ENCODE assay signal across 26 cellular contexts in genomic region chr10:95071107-95071660, GRCh38. TPM values are rescaled to one million over a fixed set of nuclear protein-coding genes. Genes with fewer than 3 reads are reported as not detected.
DNase-seq lines count a peak whose midpoint lies in the region; ATAC-seq, FAIRE-seq and TF ChIP-seq lines count a peak whose summit lies in the region.
"Had no signal": no experiment of that assay in that cellular context is flagged by ENCODE, and none has a peak within 500 bp of the region (broad histone marks: within the 10 kb centered on the region; RNA-seq: fewer than 3 reads in every experiment).

No MANE protein-coding gene starts in this region.

- no peak for FAIRE-seq in small intestine (lab: Jason Lieb, UNC)
- FAIRE-seq: D721Med, GM12891, GM18507, H54 had no signal

- TF ChIP-seq EP300 in upper lobe of left lung (IDR thresholded peaks at IDR 0.05), result no peak

- ATAC-seq in right lobe of liver (peak; percentile 61 to 78 (median 70)), upper lobe of left lung (ENCODE audit: low FRiP score in 2 of 2) (no peak)
- ATAC-seq: CD8-positive, alpha-beta T cell had no signal

- no peaks in the 10 kb centered on the region for H3K9me3 ChIP-seq in right lobe of liver
- no peaks in the 10 kb centered on the region for H3K9me3 ChIP-seq in small intestine (ENCODE audit: control insufficient read depth, low read depth)
- no peaks in the 10 kb centered on the region for H3K9me3 ChIP-seq in upper lobe of left lung
- H3K9me3 ChIP-seq: Caco-2, HAP-1 had no signal

- H3K27ac ChIP-seq in 22Rv1 (peak overlapping the region; percentile 71; the same call in 1 of the 2 replicates), VCaP (peak overlapping the region; percentile 62; the same call in 1 of the 2 replicates), right lobe of liver (peak overlapping the region; percentile 45 to 95 (median 57)), small intestine (ENCODE audit: low read depth in 1 of 2, low read length in 1 of 2) (no peak overlapping the region), upper lobe of left lung (no peak overlapping the region)

- H3K4me1 ChIP-seq in right lobe of liver (peaks cover 0 to 27% (median 6%) of the 10 kb centered on the region in 4 donors), small intestine (ENCODE audit: control insufficient read depth in 2 of 2, insufficient read depth in 1 of 2, low read depth in 1 of 2, low read length in 1 of 2) (no peaks in the 10 kb centered on the region), upper lobe of left lung (no peaks in the 10 kb centered on the region)
- H3K4me1 ChIP-seq: Caco-2 had no signal

- H3K36me3 ChIP-seq in right lobe of liver, result peaks cover 0 to 28% (median 7%) of the 10 kb centered on the region in 4 donors
- H3K36me3 ChIP-seq in small intestine (ENCODE audit: control insufficient read depth in 2 of 2, insufficient read depth in 2 of 2, low read length in 2 of 2), result no peaks in the 10 kb centered on the region
- no peaks in the 10 kb centered on the region for H3K36me3 ChIP-seq in upper lobe of left lung
- H3K36me3 ChIP-seq: HAP-1 had no signal

- TF ChIP-seq POLR2A in right lobe of liver (IDR thresholded peaks at IDR 0.05), result no peak
- TF ChIP-seq POLR2A in upper lobe of left lung (IDR thresholded peaks at IDR 0.05), result no peak

- intact Hi-C loops in right lobe of liver (cut with DNase I), result no loop called here

- no peak for DNase-seq in right lobe of liver
- peak; percentile 20 for DNase-seq in small intestine
- DNase-seq in upper lobe of left lung, result no peak
- no peak for DNase-seq in HK-2 (ENCODE audit: unreplicated experiment)
- DNase-seq in activated T-cell treated with anti-CD3 and anti-CD28 coated beads, Interleukin-2, amount 50 U/mL, for 48 hours, result no peak
- DNase-seq: C1 segment of cervical spinal cord; Caco-2; CD8-positive, alpha-beta T cell; DMS 273 treated with DMSO at 0.1 percent for 48 hours; DMS53; DMS79 treated with DMSO at 0.1 percent for 48 hours; GF-D8; GOT3; HFFc6 had no signal

- H3K4me3 ChIP-seq in right lobe of liver, result peak overlapping the region in 2 of 3 donors; percentile 56 to 65
- no peak overlapping the region for H3K4me3 ChIP-seq in small intestine (ENCODE audit: low read depth in 1 of 2, low read length in 2 of 2)
- H3K4me3 ChIP-seq in upper lobe of left lung, result no peak overlapping the region
- H3K4me3 ChIP-seq: HAP-1 had no signal

- H3K27me3 ChIP-seq in right lobe of liver (no peaks in the 10 kb centered on the region), small intestine (ENCODE audit: control insufficient read depth in 2 of 2, insufficient read depth in 2 of 2, low read length in 2 of 2) (no peaks in the 10 kb centered on the region), upper lobe of left lung (no peaks in the 10 kb centered on the region)

- 11% methylated on average over 3 of the region's 3 CpGs for WGBS in right lobe of liver (ENCODE audit: insufficient coverage, low coverage, low lambda C conversion rate, missing lambda C conversion rate)
- WGBS in small intestine, 3 donors, result 10 to 55% (median 24%) methylated on average over 3 of the region's 3 CpGs
- 41 to 68% methylated on average over 3 of the region's 3 CpGs for WGBS in upper lobe of left lung, 2 donors

- TF ChIP-seq CTCF in 22Rv1 (IDR thresholded peaks at IDR 0.05), result no peak
- no peak for TF ChIP-seq CTCF in VCaP (conservative IDR thresholded peaks at IDR 0.05)
- no peak for TF ChIP-seq CTCF in right lobe of liver (IDR thresholded peaks at IDR 0.05)
- TF ChIP-seq CTCF in upper lobe of left lung (IDR thresholded peaks at IDR 0.05), result no peak

RNA-seq across cellular contexts. Expression of gene CYP2C8, which starts 1.9 kb away (rescaled TPM):
- 1,000 to 10,000 TPM in 3 of 6 experiments, 100 to 1,000 TPM in 3; 176 to 3,507 (median 1,131) TPM for total RNA-seq in right lobe of liver
- 10 to 100 TPM in 1 of 3 donors, under 1 TPM in 1, not detected in 1; 0.21 to 24.4 TPM for polyA plus RNA-seq in small intestine
- 1 to 10 TPM in 1 of 6 donors, under 1 TPM in 4, not detected in 1; 0.44 to 1.4 (median 0.49) TPM for total RNA-seq in upper lobe of left lung
- total RNA-seq: A172, A673, Daoy, G401, HFFc6 had no signal
- polyA plus RNA-seq: BJ had no signal

Comparison
In these comparisons a context has a peak if more than half of its experiments do, and no peak if none do; other contexts are left out.
1. H3K27ac ChIP-seq: peak in 22Rv1 (single experiment), VCaP (single experiment) and right lobe of liver (3 of 3); none in small intestine (0 of 2) and upper lobe of left lung (0 of 4).
2. ATAC-seq: peak in right lobe of liver (4 of 4); none in upper lobe of left lung (0 of 2).
3. H3K4me3 ChIP-seq: peak in right lobe of liver (2 of 3); none in small intestine (0 of 2) and upper lobe of left lung (0 of 4).
4. RNA of gene CYP2C8, which starts 1.9 kb away (total RNA-seq): 176 to 3,507 TPM in right lobe of liver; 0.44 to 1.4 TPM in upper lobe of left lung; every median in the first group is over 10 times any median in the second.